In genomic region chr11:57445075-57445400, GRCh38 we compare ENCODE assay signal across 8 cellular contexts. TPM values are rescaled to one million over a fixed set of nuclear protein-coding genes. Genes with fewer than 3 reads are reported as not detected.
"Had no signal": no experiment of that assay in that cellular context is flagged by ENCODE, and none has a peak within 500 bp of the region (broad histone marks: within the 10 kb centered on the region; RNA-seq: fewer than 3 reads in every experiment).

No MANE protein-coding gene starts in this region.

RNA-seq across cellular contexts. Expression of gene RTN4RL2, which starts 15.3 kb away (rescaled TPM):
- total RNA-seq: bronchial epithelial cell, fibroblast of villous mesenchyme had no signal

RNA-seq across cellular contexts. Expression of gene PRG2, which starts 54.6 kb away (rescaled TPM):
- total RNA-seq: astrocyte, cardiac septum, dermis blood vessel endothelial cell, esophagus squamous epithelium, fibroblast of lung, fibroblast of villous mesenchyme, frontal cortex had no signal
- polyA plus RNA-seq: fibroblast of lung had no signal
